ENCODE assay signal across 8 cellular contexts in the genomic region with DNA sequence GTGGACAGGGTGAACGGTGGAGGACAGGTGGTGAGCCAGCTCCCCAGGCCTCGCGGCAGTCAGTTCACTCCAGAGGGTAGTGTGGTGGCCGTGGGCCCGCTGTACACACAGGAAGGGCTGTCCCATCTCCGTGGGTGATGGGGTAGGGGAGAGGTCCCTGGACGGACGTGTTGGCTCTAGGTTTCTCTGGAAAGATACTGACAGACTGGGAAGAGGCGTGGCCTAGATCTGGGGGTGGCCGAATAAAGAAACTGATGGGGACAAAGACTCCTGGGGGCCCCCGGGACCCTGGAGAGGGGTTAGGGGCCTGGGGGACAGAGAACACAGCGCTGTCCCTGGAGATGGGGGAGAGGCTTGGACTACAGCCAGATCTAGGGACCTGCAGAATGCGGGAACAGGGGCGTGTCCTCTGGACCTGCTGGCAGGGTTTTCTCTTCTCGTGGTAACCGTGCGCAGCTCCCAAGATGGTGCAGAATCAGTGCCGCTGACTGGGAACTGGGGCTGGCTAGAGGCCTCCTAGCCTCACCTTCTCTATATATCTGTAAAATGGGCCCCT. TPM values are rescaled to one million over a fixed set of nuclear protein-coding genes. Genes with fewer than 3 reads are reported as not detected.
DNase-seq lines count a peak whose midpoint lies in the region; FAIRE-seq and TF ChIP-seq lines count a peak whose summit lies in the region.

No MANE protein-coding gene starts in this region.

- H3K9ac ChIP-seq in H1 (replicated peaks in 1 of 4; ENCODE audit: extremely low read depth in 1 of 4, low read depth in 3 of 4, low read length in 3 of 4) = no peak overlapping the region; a peak in 1 of 7 replicates

- CTCF ChIA-PET in H1 (lab: Charles Lee; ENCODE audit: partially characterized antibody) = interaction anchor here (1.0 to 4.3 kb wide), 12 partner anchors 8 to 144 kb away, joined by 3 to 30 read pairs (median 4); partner anchors contain the start of gene MYO1F

- no peak overlapping the region for H3K27ac ChIP-seq in H1 (ENCODE audit: low read depth, low read length)

- no peak for FAIRE-seq in H1 (lab: Jason Lieb, UNC)
- no peak for FAIRE-seq in urothelium cell line (lab: Jason Lieb, UNC)

- DNase-seq in GM19238 (ENCODE audit: insufficient read length, low spot score) (peak; percentile 35), NCI-H748 (lab: John Stamatoyannopoulos, UW; ENCODE audit: unreplicated experiment) (peak; percentile 65), H1 (ENCODE audit: low read depth in 1 of 2, low spot score in 2 of 2) (no peak), GM13976 (ENCODE audit: low spot score) (no peak), urothelium cell line (ENCODE audit: low spot score) (no peak), NAMALWA (ENCODE audit: low spot score) (no peak), NCI-H2081 treated with DMSO at 0.1 percent for 48 hours (lab: John Stamatoyannopoulos, UW) (no peak)

- H4K8ac ChIP-seq in H1 (ENCODE audit: extremely low read depth, insufficient read depth, low read length) = 0 out of 2 replicates have a peak overlapping the region, but pooled peaks have one; percentile 91

- H3K4me2 ChIP-seq in H1 (ENCODE audit: insufficient read depth in 1 of 2, low read depth in 2 of 2, low read length in 2 of 2) = peak overlapping the region; percentile 54 to 79

- H3K4me3 ChIP-seq in H1 (ENCODE audit: extremely low read depth in 1 of 4, insufficient read depth in 2 of 4, low read depth in 3 of 4, low read length in 4 of 4) (peak overlapping the region; percentile 32 to 70 (median 62); a peak in 7 of 8 replicates), neuron (ENCODE audit: low read length) (no peak overlapping the region)

- H3K9me3 ChIP-seq in H1 (ENCODE audit: insufficient read depth in 2 of 2, low read depth in 1 of 2, low read length in 1 of 2) (no peaks in the 10 kb centered on the region), neuron (ENCODE audit: low read length) (no peaks in the 10 kb centered on the region)

- H4K5ac ChIP-seq in H1 (ENCODE audit: insufficient read length, low read depth, low read length) = no peak overlapping the region

- H2BK20ac ChIP-seq in H1 (ENCODE audit: low read length) = no peak overlapping the region

- 0 out of 3 replicates have a peak, but pooled peaks of 1 of the 2 experiments have one; percentile 11 for TF ChIP-seq POLR2A in H1 (IDR thresholded peaks at IDR 0.05; ENCODE audit: control extremely low read depth in 1 of 2, low read depth in 2 of 2, low read length in 2 of 2)

- H3K27me3 ChIP-seq in H1 (replicated peaks in 1 of 4; ENCODE audit: control insufficient read depth in 3 of 4, extremely low read depth in 1 of 4, insufficient read depth in 3 of 4, low read length in 3 of 4) (no peaks in the 10 kb centered on the region), neuron (ENCODE audit: insufficient read depth, low read length) (no peaks in the 10 kb centered on the region)

- H3K14ac ChIP-seq in H1 (ENCODE audit: insufficient read length) = no peak overlapping the region

- H3K36me3 ChIP-seq in H1 (ENCODE audit: control insufficient read depth in 2 of 4, insufficient read depth in 4 of 4, low read length in 3 of 4) (peaks cover 0 to 7% (median 0%) of the 10 kb centered on the region in 4 experiments; a peak in 2 of 8 replicates), neuron (ENCODE audit: insufficient read depth, low read length) (peaks cover 9% of the 10 kb centered on the region)

- TF ChIP-seq CTCF in H1 (IDR thresholded peaks at IDR 0.05; ENCODE audit: control extremely low read depth in 1 of 3, insufficient read depth in 1 of 3, low read depth in 1 of 3, low read length in 3 of 3) (no peak), GM13976 (IDR thresholded peaks at IDR 0.05; ENCODE audit: borderline replicate concordance, control extremely low read depth, extremely low read depth, insufficient read depth, missing control alignments) (no peak)

- peaks cover 3% of the 10 kb centered on the region; the same call in 1 of the 2 replicates for H3K79me1 ChIP-seq in H1 (ENCODE audit: low read depth, low read length)

- no peak overlapping the region for H2AFZ ChIP-seq in H1 (ENCODE audit: low read length)
- H2AFZ ChIP-seq in neuron (ENCODE audit: low read depth, low read length) = peak overlapping the region; percentile 79

- no peak for TF ChIP-seq RAD21 in H1 (IDR thresholded peaks at IDR 0.05 in 1 of 2, conservative IDR thresholded peaks at IDR 0.05 in 1 of 2; ENCODE audit: low read depth in 2 of 2, low read length in 2 of 2)

- TF ChIP-seq EP300 in H1 (IDR thresholded peaks at IDR 0.05; ENCODE audit: borderline replicate concordance in 1 of 2, low read depth in 2 of 2, low read length in 2 of 2) = no peak

- no peak overlapping the region for H4K91ac ChIP-seq in H1 (replicated peaks; ENCODE audit: insufficient read length, low read length)

- in situ Hi-C loops in GM13976 (cut with MboI; ENCODE audit: low sequenced_read_pairs, unreplicated experiment) = no loop called here

- WGBS in H1 (ENCODE audit: extremely low coverage in 1 of 2, insufficient coverage in 1 of 2, insufficient read length in 1 of 2, insufficient replicate concordance in 2 of 2, low coverage in 1 of 2, low lambda C conversion rate in 2 of 2, missing lambda C conversion rate in 1 of 2), 2 experiments = 36% methylated on average over 18 of the region's 18 CpGs; no CpG with 5 or more reads in 1 of the 2 experiments

- peak overlapping the region; percentile 75; the same call in 1 of the 2 replicates for H2BK15ac ChIP-seq in H1 (ENCODE audit: low read length)

- POLR2A ChIA-PET in H1 (lab: Charles Lee; ENCODE audit: partially characterized antibody) = interaction anchor here (0.6 to 3.8 kb wide), 15 partner anchors 7 to 186 kb away, joined by 3 to 21 read pairs (median 4); partner anchors contain the start of genes HNRNPM and ZNF414

- H2AK5ac ChIP-seq in H1 (ENCODE audit: low read depth, low read length) = no peak overlapping the region

- H2BK12ac ChIP-seq in H1 (ENCODE audit: low read depth, low read length) = no peak overlapping the region

- no peaks in the 10 kb centered on the region for H3K79me2 ChIP-seq in H1 (ENCODE audit: control insufficient read depth in 1 of 2, insufficient read depth in 2 of 2, low read length in 2 of 2)

- H3K4me1 ChIP-seq in H1 (replicated peaks in 1 of 4; ENCODE audit: control insufficient read depth in 3 of 4, insufficient read depth in 4 of 4, low read length in 3 of 4) = peaks cover 0 to 5% (median 5%) of the 10 kb centered on the region in 4 experiments; a peak in 5 of 7 replicates
- peaks cover 7% of the 10 kb centered on the region for H3K4me1 ChIP-seq in neuron (ENCODE audit: insufficient read depth, low read length)

- no peak overlapping the region for H2BK120ac ChIP-seq in H1 (replicated peaks; ENCODE audit: low read depth, low read length)

- H3K18ac ChIP-seq in H1 (ENCODE audit: extremely low read depth, low read length) = no peak overlapping the region; the same call in 1 of the 2 replicates

- H3K23me2 ChIP-seq in H1 (ENCODE audit: low read depth, low read length) = peaks cover 11% of the 10 kb centered on the region; the same call in 1 of the 2 replicates

- no peak overlapping the region; the same call in 1 of the 2 replicates for H2BK5ac ChIP-seq in H1 (ENCODE audit: low read depth, low read length)

- no peaks in the 10 kb centered on the region for H4K20me1 ChIP-seq in H1 (replicated peaks in 1 of 2; ENCODE audit: control insufficient read depth in 1 of 2, insufficient read depth in 2 of 2, low read length in 2 of 2)

- no peak overlapping the region for H3K23ac ChIP-seq in H1 (ENCODE audit: insufficient read length)

- H3K56ac ChIP-seq in H1 (replicated peaks; ENCODE audit: insufficient read length, low read depth, low read length) = no peak overlapping the region

- no peak overlapping the region for H3K4ac ChIP-seq in H1 (replicated peaks; ENCODE audit: insufficient read length, low read depth, low read length)

TF ChIP-seq in H1, 55 proteins besides CTCF, POLR2A, EP300 and RAD21:
- TF ChIP-seq CHD1 (IDR thresholded peaks at IDR 0.05; ENCODE audit: low read depth, low read length) (no peak), CTBP2 (IDR thresholded peaks at IDR 0.05; ENCODE audit: borderline replicate concordance, insufficient read depth, insufficient read length, low read length) (peak; percentile 1), PHF8 (conservative IDR thresholded peaks at IDR 0.05; ENCODE audit: low read depth, low read length) (0 out of 2 replicates have a peak, but pooled peaks have one; percentile 24), POU5F1 (IDR thresholded peaks at IDR 0.05; ENCODE audit: low read depth, low read length) (no peak), BACH1 (IDR thresholded peaks at IDR 0.05; ENCODE audit: low read length) (0 out of 2 replicates have a peak, but pooled peaks have one; percentile 2)

RNA-seq across cellular contexts. Expression of gene PRAM1, which starts 4.0 kb away (rescaled TPM):
- total RNA-seq in H1 (2021; fragmentation: NEBNext Ultra II Directional; extraction: Animal tissue kit (Norgen Biotek cat#: 25700)) = 0.23 and 0.43 TPM in 2 replicates
- 0.06 and 0.17 TPM in 2 replicates for polyA plus RNA-seq in H1 (2011; rRNA removed)
- 0.21 TPM for polyA plus RNA-seq in H1 (2011; cell fraction: cytosol; rRNA removed)
- 0.83 TPM for polyA plus RNA-seq in H1 (2011; cell fraction: nucleus; rRNA removed)
- polyA plus RNA-seq in H1 (2012, experiment 1 of 2) = 0.21 to 0.47 TPM (median 0.39 TPM) in 4 replicates
- polyA plus RNA-seq in H1 (2012, experiment 2 of 2) = not detected
- polyA plus RNA-seq in H1 (2013, experiment 1 of 2) = 0.24 TPM
- 0.31 TPM for polyA plus RNA-seq in H1 (2013, experiment 2 of 2)
- not detected in 2 replicates for polyA minus RNA-seq in H1 (2011; rRNA and poly(A)+ RNA removed)
- polyA minus RNA-seq in H1 (2011; cell fraction: cytosol; rRNA and poly(A)+ RNA removed) = not detected
- not detected for polyA minus RNA-seq in H1 (2011; cell fraction: nucleus; rRNA and poly(A)+ RNA removed)

RNA-seq across cellular contexts. Expression of gene ZNF414, which starts 7.5 kb away (rescaled TPM):
- 23.6 and 26.8 TPM in 2 replicates for total RNA-seq in H1 (2021; fragmentation: NEBNext Ultra II Directional; extraction: Animal tissue kit (Norgen Biotek cat#: 25700))
- 9.7 and 21.4 TPM in 2 replicates for polyA plus RNA-seq in H1 (2011; rRNA removed)
- 8.3 TPM for polyA plus RNA-seq in H1 (2011; cell fraction: cytosol; rRNA removed)
- 27.5 TPM for polyA plus RNA-seq in H1 (2011; cell fraction: nucleus; rRNA removed)
- 9.8 to 38.9 TPM (median 29.3 TPM) in 4 replicates for polyA plus RNA-seq in H1 (2012, experiment 1 of 2)
- polyA plus RNA-seq in H1 (2012, experiment 2 of 2) = 39.1 TPM
- 25.1 TPM for polyA plus RNA-seq in H1 (2013, experiment 1 of 2)
- polyA plus RNA-seq in H1 (2013, experiment 2 of 2) = 24.7 TPM
- 3.3 and 5.1 TPM in 2 replicates for polyA minus RNA-seq in H1 (2011; rRNA and poly(A)+ RNA removed)
- polyA minus RNA-seq in H1 (2011; cell fraction: cytosol; rRNA and poly(A)+ RNA removed) = 21.7 TPM
- 17.1 TPM for polyA minus RNA-seq in H1 (2011; cell fraction: nucleus; rRNA and poly(A)+ RNA removed)

Comparison
In these comparisons a context has a peak if more than half of its experiments do, and no peak if none do; other contexts are left out.
1. DNase-seq: peak in GM19238 (single experiment) and NCI-H748 (single experiment); none in H1 (0 of 2), GM13976 (single experiment), urothelium cell line (single experiment), NAMALWA (single experiment) and NCI-H2081 treated with DMSO at 0.1 percent for 48 hours (single experiment).